In genomic region chr15:63156708-63157065, GRCh38 we compare ENCODE assay signal across 8 cellular contexts. TPM values are rescaled to one million over a fixed set of nuclear protein-coding genes. Genes with fewer than 3 reads are reported as not detected.
DNase-seq lines count a peak whose midpoint lies in the region; ATAC-seq and TF ChIP-seq lines count a peak whose summit lies in the region.

No MANE protein-coding gene starts in this region.

- peaks cover 0 to 10% of the 10 kb centered on the region in 2 donors for H3K4me1 ChIP-seq in right atrium auricular region

- in situ Hi-C loops in astrocyte of the cerebellum (cut with HindIII; ENCODE audit: low sequenced_read_pairs): no loop called here

- no peak for ATAC-seq in HG03139 (IDR thresholded peaks at IDR 0.05; ENCODE audit: unreplicated experiment)

- peak overlapping the region; percentile 97 for H3K27ac ChIP-seq in right atrium auricular region

- peaks cover 29% of the 10 kb centered on the region for H3K36me3 ChIP-seq in right atrium auricular region

- H3K4me1 Mint-ChIP-seq in progenitor cell of endocrine pancreas (ENCODE audit: low read depth): peaks cover 9% of the 10 kb centered on the region

- peak; percentile 8 for DNase-seq in stimulated activated naive CD4-positive, alpha-beta T cell treated with Interleukin-2 at 50 U/mL for 16 hours (lab: John Stamatoyannopoulos, UW)
- no peak for DNase-seq in stimulated activated naive CD4-positive, alpha-beta T cell (lab: John Stamatoyannopoulos, UW)
- peak; percentile 66 for DNase-seq in NCI-H526 treated with DMSO at 0.1 percent for 48 hours (lab: John Stamatoyannopoulos, UW)
- no peak for DNase-seq in astrocyte of the cerebellum (ENCODE audit: low read depth)
- DNase-seq in right atrium auricular region (ENCODE audit: low spot score): peak; percentile 62
- no peak for DNase-seq in progenitor cell of endocrine pancreas (ENCODE audit: low spot score, unreplicated experiment)
- no peak for DNase-seq in H4 (ENCODE audit: low spot score)

- no peaks in the 10 kb centered on the region for H3K9me3 Mint-ChIP-seq in progenitor cell of endocrine pancreas (ENCODE audit: low read depth)

- peaks cover 10% of the 10 kb centered on the region for H3K36me3 Mint-ChIP-seq in progenitor cell of endocrine pancreas (ENCODE audit: insufficient read depth)

- H3K27me3 Mint-ChIP-seq in progenitor cell of endocrine pancreas: no peaks in the 10 kb centered on the region

- TF ChIP-seq CTCF in astrocyte of the cerebellum (IDR thresholded peaks at IDR 0.05; ENCODE audit: low read depth, low read length, missing control alignments): no peak
- TF ChIP-seq CTCF in right atrium auricular region (IDR thresholded peaks at IDR 0.05): no peak
- TF ChIP-seq CTCF in progenitor cell of endocrine pancreas (IDR thresholded peaks at IDR 0.05; ENCODE audit: unreplicated experiment): no peak

- H3K27me3 ChIP-seq in right atrium auricular region: no peaks in the 10 kb centered on the region

- H3K4me3 ChIP-seq in astrocyte of the cerebellum (ENCODE audit: low read depth, low read length): peak overlapping the region; percentile 94
- peak overlapping the region; percentile 69 to 87 for H3K4me3 ChIP-seq in right atrium auricular region

- peak overlapping the region; percentile 99 for H3K27ac Mint-ChIP-seq in progenitor cell of endocrine pancreas

- peak overlapping the region; percentile 100 for H3K4me3 Mint-ChIP-seq in progenitor cell of endocrine pancreas (ENCODE audit: low read depth)

- H3K9me3 ChIP-seq in right atrium auricular region: no peaks in the 10 kb centered on the region

RNA-seq across cellular contexts. Expression of gene RPS27L, which starts 0.6 kb away (rescaled TPM):
- total RNA-seq in right atrium auricular region (10 to 100 TPM; 74.7 to 76.4 TPM), progenitor cell of endocrine pancreas (129 and 140 TPM in 2 replicates)
- 73.3 and 148 TPM in 2 replicates for total RNA-seq in H4 (2014; rRNA removed; shearing (Covaris generic))

RNA-seq across cellular contexts. Expression of gene RAB8B, which starts 32.7 kb away (rescaled TPM):
- 10 to 100 TPM; 10.2 to 19.3 TPM for total RNA-seq in right atrium auricular region
- total RNA-seq in progenitor cell of endocrine pancreas: 31.6 and 37.2 TPM in 2 replicates
- 21.4 and 35.4 TPM in 2 replicates for total RNA-seq in H4 (2014; rRNA removed; shearing (Covaris generic))

RNA-seq across cellular contexts. Expression of gene LACTB, which starts 35.0 kb away (rescaled TPM):
- 10 to 100 TPM; 10.6 to 20.5 TPM for total RNA-seq in right atrium auricular region
- 10.2 and 11.5 TPM in 2 replicates for total RNA-seq in progenitor cell of endocrine pancreas
- 25.0 and 34.3 TPM in 2 replicates for total RNA-seq in H4 (2014; rRNA removed; shearing (Covaris generic))

Comparison
In these comparisons a context has a peak if more than half of its experiments do, and no peak if none do; other contexts are left out.
1. DNase-seq: peak in stimulated activated naive CD4-positive, alpha-beta T cell treated with Interleukin-2 at 50 U/mL for 16 hours (single experiment), NCI-H526 treated with DMSO at 0.1 percent for 48 hours (single experiment) and right atrium auricular region (single experiment); none in stimulated activated naive CD4-positive, alpha-beta T cell (0 of 6), astrocyte of the cerebellum (single experiment), progenitor cell of endocrine pancreas (single experiment) and H4 (single experiment).